ENCODE assay signal across 11 cellular contexts in genomic region chr19:34310494-34310981, GRCh38. TPM values are rescaled to one million over a fixed set of nuclear protein-coding genes. Genes with fewer than 3 reads are reported as not detected.
DNase-seq lines count a peak whose midpoint lies in the region; ATAC-seq and TF ChIP-seq lines count a peak whose summit lies in the region.
"Had no signal": no experiment of that assay in that cellular context is flagged by ENCODE, and none has a peak within 500 bp of the region (broad histone marks: within the 10 kb centered on the region; RNA-seq: fewer than 3 reads in every experiment).

No MANE protein-coding gene starts in this region.

- peaks cover 52% of the 10 kb centered on the region for H3K4me1 Mint-ChIP-seq in activated naive CD8-positive, alpha-beta T cell treated with anti-CD3 and anti-CD28 coated beads for 36 hours

- H3K36me3 Mint-ChIP-seq in activated naive CD8-positive, alpha-beta T cell treated with anti-CD3 and anti-CD28 coated beads for 36 hours, result peaks cover 6% of the 10 kb centered on the region

- H3K4me3 Mint-ChIP-seq in activated naive CD8-positive, alpha-beta T cell treated with anti-CD3 and anti-CD28 coated beads for 36 hours, result no peak overlapping the region

- no peak overlapping the region for H2BK15ac ChIP-seq in neuronal stem cell (ENCODE audit: low read length)

- peaks cover 2% of the 10 kb centered on the region for H3K79me1 ChIP-seq in neuronal stem cell (ENCODE audit: low read depth, low read length)

- H3K4me2 ChIP-seq in neuronal stem cell (ENCODE audit: insufficient read depth, low read length, poor library complexity, severe bottlenecking), result no peak overlapping the region

- H3K27me3 ChIP-seq in neuronal stem cell (ENCODE audit: control insufficient read depth in 3 of 3, insufficient read depth in 3 of 3, low read depth in 1 of 3, low read length in 3 of 3), result no peaks in the 10 kb centered on the region

- no peak overlapping the region for H3K23ac ChIP-seq in neuronal stem cell (ENCODE audit: low read depth, low read length, poor library complexity)

- ATAC-seq in GM19467 (IDR thresholded peaks at IDR 0.05; ENCODE audit: unreplicated experiment), result no peak

- H2BK5ac ChIP-seq in neuronal stem cell (ENCODE audit: low read length), result no peak overlapping the region

- peaks cover 2 to 11% of the 10 kb centered on the region in 2 donors for H3K4me1 ChIP-seq in neuronal stem cell (ENCODE audit: control insufficient read depth in 2 of 2, insufficient read depth in 1 of 2, low read depth in 1 of 2, low read length in 2 of 2)

- no peak overlapping the region for H3K27ac ChIP-seq in neuronal stem cell (replicated peaks; ENCODE audit: low read length)
- H3K27ac ChIP-seq: RWPE1 had no signal

- H3K9me3 Mint-ChIP-seq in activated naive CD8-positive, alpha-beta T cell treated with anti-CD3 and anti-CD28 coated beads for 36 hours, result no peaks in the 10 kb centered on the region

- no peak overlapping the region for H2BK12ac ChIP-seq in neuronal stem cell (ENCODE audit: low read length)

- peak overlapping the region; percentile 15 for H3K18ac ChIP-seq in neuronal stem cell (ENCODE audit: low read length)

- no peak overlapping the region for H2AK5ac ChIP-seq in neuronal stem cell (ENCODE audit: low read depth, low read length)

- no peaks in the 10 kb centered on the region for H3K9me3 ChIP-seq in neuronal stem cell (replicated peaks in 1 of 2; ENCODE audit: control insufficient read depth in 2 of 2, insufficient read depth in 1 of 2, low read depth in 1 of 2, low read length in 2 of 2)

- DNase-seq in COLO668 (lab: John Stamatoyannopoulos, UW; ENCODE audit: unreplicated experiment), result peak; percentile 72
- peak; percentile 39 for DNase-seq in NCI-H1092 (lab: John Stamatoyannopoulos, UW)
- no peak for DNase-seq in activated naive CD8-positive, alpha-beta T cell treated with anti-CD3 and anti-CD28 coated beads for 36 hours
- no peak for DNase-seq in neuronal stem cell (ENCODE audit: low spot score)
- DNase-seq in foreskin fibroblast, result no peak
- no peak for DNase-seq in NCI-H82 treated with DMSO at 0.1 percent for 48 hours (lab: John Stamatoyannopoulos, UW; ENCODE audit: unreplicated experiment)
- DNase-seq in dermis blood vessel endothelial cell, result no peak
- DNase-seq: Kasumi-1, right cardiac atrium had no signal

- no peak overlapping the region for H3K9ac ChIP-seq in neuronal stem cell (ENCODE audit: low read depth, low read length, poor library complexity)

- H4K91ac ChIP-seq in neuronal stem cell (ENCODE audit: low read depth, low read length, poor library complexity), result no peak overlapping the region

- no peak overlapping the region for H2AFZ ChIP-seq in neuronal stem cell (ENCODE audit: low read length)

- H3K14ac ChIP-seq in neuronal stem cell (ENCODE audit: low read length), result no peak overlapping the region

- no peak overlapping the region for H4K8ac ChIP-seq in neuronal stem cell (ENCODE audit: low read depth, low read length)

- WGBS in neuronal stem cell (ENCODE audit: extremely low coverage in 2 of 2, insufficient read length in 2 of 2, insufficient replicate concordance in 1 of 2), 2 donors, result no CpG with 5 or more reads among the region's 6 CpGs

- no peak overlapping the region for H3K4me3 ChIP-seq in neuronal stem cell (ENCODE audit: low read length in 2 of 2)
- H3K4me3 ChIP-seq in foreskin fibroblast (ENCODE audit: low read depth in 1 of 2, low read length in 2 of 2), result no peak overlapping the region

- H3K36me3 ChIP-seq in neuronal stem cell (replicated peaks in 1 of 2; ENCODE audit: control insufficient read depth in 2 of 2, insufficient read depth in 2 of 2, low read length in 2 of 2), result peaks cover 3 to 25% of the 10 kb centered on the region in 2 donors

- H2BK120ac ChIP-seq in neuronal stem cell (ENCODE audit: low read depth, low read length), result no peak overlapping the region

- no peak overlapping the region for H3K4ac ChIP-seq in neuronal stem cell (ENCODE audit: low read length)

- H3K27ac Mint-ChIP-seq in activated naive CD8-positive, alpha-beta T cell treated with anti-CD3 and anti-CD28 coated beads for 36 hours, result peak overlapping the region; percentile 47

- TF ChIP-seq CTCF in foreskin fibroblast (IDR thresholded peaks at IDR 0.05; ENCODE audit: low read depth, low read length), result no peak

- H3K27me3 Mint-ChIP-seq in activated naive CD8-positive, alpha-beta T cell treated with anti-CD3 and anti-CD28 coated beads for 36 hours, result no peaks in the 10 kb centered on the region

RNA-seq across cellular contexts. Expression of gene GPI, which starts 54.5 kb away (rescaled TPM):
- 100 to 1,000 TPM; 698 to 708 TPM for total RNA-seq in activated naive CD8-positive, alpha-beta T cell treated with anti-CD3 and anti-CD28 coated beads for 36 hours
- 75.0 TPM for polyA plus RNA-seq in neuronal stem cell (2013, experiment 1 of 2)
- 71.3 TPM for polyA plus RNA-seq in neuronal stem cell (2013, experiment 2 of 2)
- total RNA-seq in dermis blood vessel endothelial cell, result 128 and 344 TPM in 2 replicates

RNA-seq across cellular contexts. Expression of gene GARRE1, which starts 56.2 kb away (rescaled TPM):
- 1 to 10 TPM; 7.5 to 9.7 TPM for total RNA-seq in activated naive CD8-positive, alpha-beta T cell treated with anti-CD3 and anti-CD28 coated beads for 36 hours
- 37.1 TPM for polyA plus RNA-seq in neuronal stem cell (2013, experiment 1 of 2)
- 40.7 TPM for polyA plus RNA-seq in neuronal stem cell (2013, experiment 2 of 2)
- 62.1 and 68.6 TPM in 2 replicates for total RNA-seq in dermis blood vessel endothelial cell

Comparison
In these comparisons a context has a peak if more than half of its experiments do, and no peak if none do; other contexts are left out.
1. DNase-seq: peak in COLO668 (single experiment) and NCI-H1092 (single experiment); none in activated naive CD8-positive, alpha-beta T cell treated with anti-CD3 and anti-CD28 coated beads for 36 hours (single experiment), neuronal stem cell (single experiment), foreskin fibroblast (0 of 2), NCI-H82 treated with DMSO at 0.1 percent for 48 hours (single experiment) and dermis blood vessel endothelial cell (single experiment).